ENCODE assay signal across 1 cellular context in the genomic region with DNA sequence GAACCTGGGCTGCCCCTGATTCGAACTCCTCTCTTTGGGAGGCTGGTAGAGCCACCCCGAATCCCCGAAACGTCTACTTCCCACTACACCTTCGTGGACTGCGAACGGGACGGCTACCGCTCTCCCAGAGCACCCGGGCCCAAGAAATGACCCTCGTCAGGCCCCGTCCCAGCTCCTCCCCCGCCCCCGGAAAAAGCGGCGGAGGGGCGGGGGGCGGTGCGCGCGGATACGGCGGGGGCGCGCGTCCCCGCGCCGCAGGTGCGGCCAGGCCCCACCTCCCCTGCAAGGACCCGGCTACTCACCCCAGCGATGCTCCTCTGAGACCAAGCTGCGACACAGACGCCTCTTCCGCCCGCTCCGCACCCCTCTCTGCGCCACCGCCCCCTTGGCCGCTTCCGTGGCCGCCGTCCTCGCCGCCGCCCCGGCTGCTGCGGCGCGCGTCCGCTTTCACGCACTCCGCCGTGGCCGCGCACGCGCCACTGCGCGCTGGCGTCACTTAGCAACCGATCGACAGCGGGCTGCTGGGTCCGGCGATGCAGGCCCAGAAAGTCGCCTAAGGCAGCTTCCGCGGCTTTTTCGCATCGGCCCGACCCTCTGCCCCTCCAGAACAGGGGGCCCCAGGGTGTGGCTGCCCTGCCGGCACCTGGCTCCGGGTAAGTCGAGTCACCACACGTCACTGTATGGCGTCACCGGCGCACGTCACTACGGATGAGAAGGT.
TF ChIP-seq lines count a peak whose summit lies in the region.

A gene (minus strand): TSS at position 432 of the 718 bp plus-strand sequence.

TF ChIP-seq in HepG2, 621 proteins besides CTCF, POLR2A, EP300 and RAD21 (continued from another document and continues in another):
- TF ChIP-seq, protein P1, sequence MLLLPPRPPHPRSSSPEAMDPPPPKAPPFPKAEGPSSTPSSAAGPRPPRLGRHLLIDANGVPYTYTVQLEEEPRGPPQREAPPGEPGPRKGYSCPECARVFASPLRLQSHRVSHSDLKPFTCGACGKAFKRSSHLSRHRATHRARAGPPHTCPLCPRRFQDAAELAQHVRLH (CRISPR knock-in tag; IDR thresholded peaks at IDR 0.05; ENCODE audit: borderline replicate concordance, low read depth) = no peak
- TF ChIP-seq, protein P2, sequence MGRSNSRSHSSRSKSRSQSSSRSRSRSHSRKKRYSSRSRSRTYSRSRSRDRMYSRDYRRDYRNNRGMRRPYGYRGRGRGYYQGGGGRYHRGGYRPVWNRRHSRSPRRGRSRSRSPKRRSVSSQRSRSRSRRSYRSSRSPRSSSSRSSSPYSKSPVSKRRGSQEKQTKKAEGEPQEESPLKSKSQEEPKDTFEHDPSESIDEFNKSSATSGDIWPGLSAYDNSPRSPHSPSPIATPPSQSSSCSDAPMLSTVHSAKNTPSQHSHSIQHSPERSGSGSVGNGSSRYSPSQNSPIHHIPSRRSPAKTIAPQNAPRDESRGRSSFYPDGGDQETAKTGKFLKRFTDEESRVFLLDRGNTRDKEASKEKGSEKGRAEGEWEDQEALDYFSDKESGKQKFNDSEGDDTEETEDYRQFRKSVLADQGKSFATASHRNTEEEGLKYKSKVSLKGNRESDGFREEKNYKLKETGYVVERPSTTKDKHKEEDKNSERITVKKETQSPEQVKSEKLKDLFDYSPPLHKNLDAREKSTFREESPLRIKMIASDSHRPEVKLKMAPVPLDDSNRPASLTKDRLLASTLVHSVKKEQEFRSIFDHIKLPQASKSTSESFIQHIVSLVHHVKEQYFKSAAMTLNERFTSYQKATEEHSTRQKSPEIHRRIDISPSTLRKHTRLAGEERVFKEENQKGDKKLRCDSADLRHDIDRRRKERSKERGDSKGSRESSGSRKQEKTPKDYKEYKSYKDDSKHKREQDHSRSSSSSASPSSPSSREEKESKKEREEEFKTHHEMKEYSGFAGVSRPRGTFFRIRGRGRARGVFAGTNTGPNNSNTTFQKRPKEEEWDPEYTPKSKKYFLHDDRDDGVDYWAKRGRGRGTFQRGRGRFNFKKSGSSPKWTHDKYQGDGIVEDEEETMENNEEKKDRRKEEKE (IDR thresholded peaks at IDR 0.05) = no peak
- TF ChIP-seq HES4 (CRISPR knock-in tag; IDR thresholded peaks at IDR 0.05; ENCODE audit: borderline replicate concordance) (peak; percentile 67), ZSCAN9 (CRISPR knock-in tag; IDR thresholded peaks at IDR 0.05; ENCODE audit: borderline replicate concordance) (no peak), TBP (CRISPR knock-in tag; IDR thresholded peaks at IDR 0.05) (peak; percentile 25; the same call in 1 of the 2 replicates), GABPB1 (CRISPR knock-in tag; IDR thresholded peaks at IDR 0.05) (peak; percentile 84), ZNF737 (CRISPR knock-in tag; IDR thresholded peaks at IDR 0.05; ENCODE audit: borderline replicate concordance) (no peak), FOXA3 (CRISPR knock-in tag; IDR thresholded peaks at IDR 0.05) (no peak), ZFP37 (CRISPR knock-in tag; IDR thresholded peaks at IDR 0.05; ENCODE audit: borderline replicate concordance) (no peak), YEATS2 (CRISPR knock-in tag; IDR thresholded peaks at IDR 0.05; ENCODE audit: borderline replicate concordance) (peak; percentile 52; the same call in 1 of the 2 replicates), ZNF224 (CRISPR knock-in tag; IDR thresholded peaks at IDR 0.05) (no peak), CHD2 (IDR thresholded peaks at IDR 0.05; ENCODE audit: low read depth, low read length) (no peak), TP53 (CRISPR knock-in tag; conservative IDR thresholded peaks at IDR 0.05) (no peak), YEATS4 (CRISPR knock-in tag; IDR thresholded peaks at IDR 0.05; ENCODE audit: borderline replicate concordance) (peak; percentile 82), ZNF121 (CRISPR knock-in tag; IDR thresholded peaks at IDR 0.05) (no peak), ZSCAN21 (CRISPR knock-in tag; IDR thresholded peaks at IDR 0.05; ENCODE audit: borderline replicate concordance) (peak; percentile 80; the same call in 1 of the 2 replicates), MAF1 (CRISPR knock-in tag; IDR thresholded peaks at IDR 0.05; ENCODE audit: borderline replicate concordance) (no peak), ZNF841 (CRISPR knock-in tag; IDR thresholded peaks at IDR 0.05; ENCODE audit: borderline replicate concordance) (no peak), ZNF207 (IDR thresholded peaks at IDR 0.05; ENCODE audit: borderline replicate concordance) (no peak), ZNF570 (CRISPR knock-in tag; IDR thresholded peaks at IDR 0.05; ENCODE audit: borderline replicate concordance) (no peak), SOX13 (IDR thresholded peaks at IDR 0.05) (no peak; the same call in 1 of the 2 replicates), SOX13 (CRISPR knock-in tag; conservative IDR thresholded peaks at IDR 0.05 in 1 of 2, IDR thresholded peaks at IDR 0.05 in 1 of 2) (no peak), MEIS1 (CRISPR knock-in tag; IDR thresholded peaks at IDR 0.05; ENCODE audit: borderline replicate concordance) (peak; percentile 21; the same call in 1 of the 2 replicates), SMARCC2 (IDR thresholded peaks at IDR 0.05) (no peak), BRCA1 (CRISPR knock-in tag; IDR thresholded peaks at IDR 0.05) (no peak), TCF7 (IDR thresholded peaks at IDR 0.05; ENCODE audit: low read depth) (no peak), PTBP1 (IDR thresholded peaks at IDR 0.05; ENCODE audit: low read depth, low read length, poor library complexity, severe bottlenecking) (no peak), ZNF205 (CRISPR knock-in tag; IDR thresholded peaks at IDR 0.05) (no peak), GFI1 (CRISPR knock-in tag; IDR thresholded peaks at IDR 0.05; ENCODE audit: borderline replicate concordance) (no peak; the same call in 1 of the 2 replicates), PAWR (CRISPR knock-in tag; IDR thresholded peaks at IDR 0.05; ENCODE audit: borderline replicate concordance) (no peak), RNF2 (conservative IDR thresholded peaks at IDR 0.05; ENCODE audit: low read depth) (no peak; the same call in 1 of the 2 replicates), ZNF556 (CRISPR knock-in tag; IDR thresholded peaks at IDR 0.05; ENCODE audit: borderline replicate concordance) (peak; percentile 67), ZNF703 (CRISPR knock-in tag; IDR thresholded peaks at IDR 0.05; ENCODE audit: borderline replicate concordance) (no peak), ATRX (CRISPR knock-in tag; IDR thresholded peaks at IDR 0.05; ENCODE audit: borderline replicate concordance) (no peak), ZMYM2 (CRISPR knock-in tag; IDR thresholded peaks at IDR 0.05) (peak; percentile 6; the same call in 1 of the 2 replicates)
- TF ChIP-seq, protein P3, sequence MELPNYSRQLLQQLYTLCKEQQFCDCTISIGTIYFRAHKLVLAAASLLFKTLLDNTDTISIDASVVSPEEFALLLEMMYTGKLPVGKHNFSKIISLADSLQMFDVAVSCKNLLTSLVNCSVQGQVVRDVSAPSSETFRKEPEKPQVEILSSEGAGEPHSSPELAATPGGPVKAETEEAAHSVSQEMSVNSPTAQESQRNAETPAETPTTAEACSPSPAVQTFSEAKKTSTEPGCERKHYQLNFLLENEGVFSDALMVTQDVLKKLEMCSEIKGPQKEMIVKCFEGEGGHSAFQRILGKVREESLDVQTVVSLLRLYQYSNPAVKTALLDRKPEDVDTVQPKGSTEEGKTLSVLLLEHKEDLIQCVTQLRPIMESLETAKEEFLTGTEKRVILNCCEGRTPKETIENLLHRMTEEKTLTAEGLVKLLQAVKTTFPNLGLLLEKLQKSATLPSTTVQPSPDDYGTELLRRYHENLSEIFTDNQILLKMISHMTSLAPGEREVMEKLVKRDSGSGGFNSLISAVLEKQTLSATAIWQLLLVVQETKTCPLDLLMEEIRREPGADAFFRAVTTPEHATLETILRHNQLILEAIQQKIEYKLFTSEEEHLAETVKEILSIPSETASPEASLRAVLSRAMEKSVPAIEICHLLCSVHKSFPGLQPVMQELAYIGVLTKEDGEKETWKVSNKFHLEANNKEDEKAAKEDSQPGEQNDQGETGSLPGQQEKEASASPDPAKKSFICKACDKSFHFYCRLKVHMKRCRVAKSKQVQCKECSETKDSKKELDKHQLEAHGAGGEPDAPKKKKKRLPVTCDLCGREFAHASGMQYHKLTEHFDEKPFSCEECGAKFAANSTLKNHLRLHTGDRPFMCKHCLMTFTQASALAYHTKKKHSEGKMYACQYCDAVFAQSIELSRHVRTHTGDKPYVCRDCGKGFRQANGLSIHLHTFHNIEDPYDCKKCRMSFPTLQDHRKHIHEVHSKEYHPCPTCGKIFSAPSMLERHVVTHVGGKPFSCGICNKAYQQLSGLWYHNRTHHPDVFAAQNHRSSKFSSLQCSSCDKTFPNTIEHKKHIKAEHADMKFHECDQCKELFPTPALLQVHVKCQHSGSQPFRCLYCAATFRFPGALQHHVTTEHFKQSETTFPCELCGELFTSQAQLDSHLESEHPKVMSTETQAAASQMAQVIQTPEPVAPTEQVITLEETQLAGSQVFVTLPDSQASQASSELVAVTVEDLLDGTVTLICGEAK (IDR thresholded peaks at IDR 0.05) = no peak
- TF ChIP-seq, protein P3 (CRISPR knock-in tag; IDR thresholded peaks at IDR 0.05) = peak; percentile 46; the same call in 1 of the 2 replicates
- TF ChIP-seq, protein P4, sequence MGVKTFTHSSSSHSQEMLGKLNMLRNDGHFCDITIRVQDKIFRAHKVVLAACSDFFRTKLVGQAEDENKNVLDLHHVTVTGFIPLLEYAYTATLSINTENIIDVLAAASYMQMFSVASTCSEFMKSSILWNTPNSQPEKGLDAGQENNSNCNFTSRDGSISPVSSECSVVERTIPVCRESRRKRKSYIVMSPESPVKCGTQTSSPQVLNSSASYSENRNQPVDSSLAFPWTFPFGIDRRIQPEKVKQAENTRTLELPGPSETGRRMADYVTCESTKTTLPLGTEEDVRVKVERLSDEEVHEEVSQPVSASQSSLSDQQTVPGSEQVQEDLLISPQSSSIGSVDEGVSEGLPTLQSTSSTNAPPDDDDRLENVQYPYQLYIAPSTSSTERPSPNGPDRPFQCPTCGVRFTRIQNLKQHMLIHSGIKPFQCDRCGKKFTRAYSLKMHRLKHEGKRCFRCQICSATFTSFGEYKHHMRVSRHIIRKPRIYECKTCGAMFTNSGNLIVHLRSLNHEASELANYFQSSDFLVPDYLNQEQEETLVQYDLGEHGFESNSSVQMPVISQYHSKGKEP (CRISPR knock-in tag; IDR thresholded peaks at IDR 0.05) = no peak
- TF ChIP-seq, protein P5, sequence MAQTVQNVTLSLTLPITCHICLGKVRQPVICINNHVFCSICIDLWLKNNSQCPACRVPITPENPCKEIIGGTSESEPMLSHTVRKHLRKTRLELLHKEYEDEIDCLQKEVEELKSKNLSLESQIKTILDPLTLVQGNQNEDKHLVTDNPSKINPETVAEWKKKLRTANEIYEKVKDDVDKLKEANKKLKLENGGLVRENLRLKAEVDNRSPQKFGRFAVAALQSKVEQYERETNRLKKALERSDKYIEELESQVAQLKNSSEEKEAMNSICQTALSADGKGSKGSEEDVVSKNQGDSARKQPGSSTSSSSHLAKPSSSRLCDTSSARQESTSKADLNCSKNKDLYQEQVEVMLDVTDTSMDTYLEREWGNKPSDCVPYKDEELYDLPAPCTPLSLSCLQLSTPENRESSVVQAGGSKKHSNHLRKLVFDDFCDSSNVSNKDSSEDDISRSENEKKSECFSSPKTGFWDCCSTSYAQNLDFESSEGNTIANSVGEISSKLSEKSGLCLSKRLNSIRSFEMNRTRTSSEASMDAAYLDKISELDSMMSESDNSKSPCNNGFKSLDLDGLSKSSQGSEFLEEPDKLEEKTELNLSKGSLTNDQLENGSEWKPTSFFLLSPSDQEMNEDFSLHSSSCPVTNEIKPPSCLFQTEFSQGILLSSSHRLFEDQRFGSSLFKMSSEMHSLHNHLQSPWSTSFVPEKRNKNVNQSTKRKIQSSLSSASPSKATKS (CRISPR knock-in tag; IDR thresholded peaks at IDR 0.05) = no peak
- TF ChIP-seq, protein P6, sequence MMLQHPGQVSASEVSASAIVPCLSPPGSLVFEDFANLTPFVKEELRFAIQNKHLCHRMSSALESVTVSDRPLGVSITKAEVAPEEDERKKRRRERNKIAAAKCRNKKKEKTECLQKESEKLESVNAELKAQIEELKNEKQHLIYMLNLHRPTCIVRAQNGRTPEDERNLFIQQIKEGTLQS (CRISPR knock-in tag; IDR thresholded peaks at IDR 0.05) = no peak
